In the genomic region with DNA sequence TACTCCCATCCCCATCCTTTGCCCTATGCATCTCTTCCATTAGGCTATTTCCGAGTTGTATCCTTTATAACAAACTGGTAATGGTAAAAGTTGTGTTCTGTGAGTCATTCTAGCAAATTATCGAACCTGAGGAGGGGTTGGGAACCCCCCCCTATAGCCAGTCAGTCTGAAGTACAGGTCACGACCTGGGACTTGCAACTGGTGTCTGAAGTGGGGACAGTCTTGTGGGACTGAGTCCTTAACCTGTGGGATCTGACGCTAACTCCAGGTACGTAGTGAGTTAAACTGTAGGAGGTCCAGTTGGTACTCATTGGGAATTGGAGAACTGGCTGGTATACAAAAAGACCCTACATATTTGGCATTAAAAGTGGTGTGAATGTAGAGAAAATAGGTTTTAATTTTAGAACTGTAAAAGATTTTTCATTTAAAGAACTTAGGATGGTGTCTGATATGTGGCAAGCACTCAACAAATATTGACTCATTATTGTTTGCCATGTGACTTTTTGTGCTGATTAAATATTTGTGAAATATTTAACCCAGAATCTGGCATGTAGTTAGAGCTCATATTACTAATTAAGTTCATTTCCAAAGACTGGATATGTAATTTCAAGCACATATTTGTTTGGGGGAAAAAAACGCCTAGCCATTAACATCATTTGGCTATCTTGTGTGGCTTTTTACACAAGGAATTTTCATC, we compare ENCODE assay signal across 28 cellular contexts.
"Had no signal": no experiment of that assay in that cellular context is flagged by ENCODE, and none has a peak within 500 bp of the region (broad histone marks: within the 10 kb centered on the region; RNA-seq: fewer than 3 reads in every experiment).

No MANE protein-coding gene starts in this region.

- H3K9me3 Mint-ChIP-seq: activated naive CD8-positive, alpha-beta T cell treated with anti-CD3 and anti-CD28 coated beads, Interleukin-2, amount 10 ng/mL, durations not matched to agents 7 days and 5 days; activated T-cell treated with anti-CD3 and anti-CD28 coated beads, Interleukin-2, amount 50 U/mL, for 4 hours; stimulated activated naive CD8-positive, alpha-beta T cell treated with anti-CD3 and anti-CD28 coated beads, Interleukin-15, Interleukin-2, amounts not matched to agents 100 ng/mL and 50 ng/mL, for 24 hours; WTC11 had no signal

- H3K9me3 ChIP-seq: esophagus squamous epithelium, lower lobe of right lung, mucosa of descending colon, pancreas, thyroid gland, upper lobe of right lung had no signal

- H3K27me3 Mint-ChIP-seq: activated naive CD8-positive, alpha-beta T cell treated with anti-CD3 and anti-CD28 coated beads, Interleukin-2, amount 10 ng/mL, durations not matched to agents 7 days and 5 days; stimulated activated naive CD8-positive, alpha-beta T cell treated with anti-CD3 and anti-CD28 coated beads, Interleukin-15, Interleukin-2, amounts not matched to agents 100 ng/mL and 50 ng/mL, for 24 hours had no signal

- H3K27ac Mint-ChIP-seq: activated naive CD8-positive, alpha-beta T cell treated with anti-CD3 and anti-CD28 coated beads, Interleukin-2, amount 10 ng/mL, durations not matched to agents 7 days and 5 days; nephron progenitor cell; stimulated activated naive CD8-positive, alpha-beta T cell treated with anti-CD3 and anti-CD28 coated beads, Interleukin-15, Interleukin-2, amounts not matched to agents 100 ng/mL and 50 ng/mL, for 24 hours; WTC11 had no signal

- H3K27ac ChIP-seq: breast epithelium, coronary artery, esophagus squamous epithelium, heart left ventricle, lower lobe of right lung, pancreas, thyroid gland, upper lobe of right lung had no signal

- H3K4me1 ChIP-seq: breast epithelium, pancreas had no signal

- H3K4me3 ChIP-seq: breast epithelium, coronary artery, esophagus squamous epithelium, heart left ventricle, lower lobe of right lung, mucosa of descending colon, pancreas, thyroid gland, upper lobe of right lung had no signal

- H3K36me3 ChIP-seq: breast epithelium, esophagus squamous epithelium, heart left ventricle, lower lobe of right lung, pancreas, thyroid gland, upper lobe of right lung had no signal

- H3K4me3 Mint-ChIP-seq: activated naive CD8-positive, alpha-beta T cell treated with anti-CD3 and anti-CD28 coated beads, Interleukin-2, amount 10 ng/mL, durations not matched to agents 7 days and 5 days; activated T-cell treated with anti-CD3 and anti-CD28 coated beads, Interleukin-2, amount 50 U/mL, for 4 hours; nephron progenitor cell; stimulated activated naive CD8-positive, alpha-beta T cell treated with anti-CD3 and anti-CD28 coated beads, Interleukin-15, Interleukin-2, amounts not matched to agents 100 ng/mL and 50 ng/mL, for 24 hours; WTC11 had no signal

- H3K27me3 ChIP-seq: esophagus squamous epithelium, heart left ventricle, pancreas, thyroid gland, upper lobe of right lung had no signal

- FAIRE-seq: islet of Langerhans, pancreas had no signal

- ATAC-seq: activated T-cell treated with anti-CD3 and anti-CD28 coated beads, Interleukin-2, amount 50 U/mL, for 4 hours; heart left ventricle; left cardiac atrium; mucosa of descending colon; right cardiac atrium; upper lobe of right lung; WTC11 had no signal

- DNase-seq: activated CD4-positive, alpha-beta T cell treated with anti-CD3 and anti-CD28 coated beads, Interleukin-2, amount 50 U/mL, for 4 hours; activated CD8-positive, alpha-beta memory T cell treated with anti-CD3 and anti-CD28 coated beads for 24 hours; activated CD8-positive, alpha-beta memory T cell treated with anti-CD3 and anti-CD28 coated beads, Interleukin-2, amount 50 U/mL, for 4 hours; activated naive CD4-positive, alpha-beta T cell treated with Interleukin-2 at 50 U/mL for 16 hours; activated naive CD8-positive, alpha-beta T cell treated with anti-CD3 and anti-CD28 coated beads, Interleukin-2, amount 10 ng/mL, durations not matched to agents 7 days and 5 days; activated T-cell treated with anti-CD3 and anti-CD28 coated beads, Interleukin-2, amount 50 U/mL, for 4 hours; amniotic stem cell; cerebellar nuclear complex; esophagus squamous epithelium; heart left ventricle; left cardiac atrium; lower lobe of right lung; mesendoderm; mucosa of descending colon; nephron progenitor cell; pancreas; right cardiac atrium; stimulated activated CD4-positive, alpha-beta T cell treated with anti-CD3 and anti-CD28 coated beads, Interleukin-12 subunit alpha, Interleukin-12 subunit beta, amount 100 ng/mL, for 4 hours; stimulated activated CD4-positive, alpha-beta T cell treated with anti-CD3 and anti-CD28 coated beads, Interleukin-4, amount 100 ng/mL, for 4 hours; substantia nigra; T1000; thyroid gland; upper lobe of right lung had no signal
